16 cellular contexts compared by ENCODE assay signal in the genomic region with DNA sequence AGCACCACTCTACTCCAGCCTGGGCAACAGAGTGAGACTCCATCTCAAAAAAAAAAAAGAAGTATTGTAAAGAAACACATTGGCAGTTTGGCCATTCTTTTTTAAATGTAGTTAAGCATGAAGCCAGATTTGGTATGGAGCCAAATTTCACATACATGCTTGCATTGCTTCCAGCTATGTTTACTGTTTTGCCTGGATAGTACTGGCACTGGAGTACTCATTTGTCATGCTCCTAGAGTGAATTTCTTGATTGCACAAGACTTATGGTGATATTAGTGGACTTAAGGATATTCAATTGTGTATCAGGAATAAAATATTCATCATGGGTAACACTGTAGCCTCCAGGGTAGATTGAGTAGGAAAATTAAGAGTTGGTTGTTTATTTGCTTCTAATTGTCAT.
"Had no signal": no experiment of that assay in that cellular context is flagged by ENCODE, and none has a peak within 500 bp of the region (broad histone marks: within the 10 kb centered on the region; RNA-seq: fewer than 3 reads in every experiment).

No MANE protein-coding gene starts in this region.

- DNase-seq: activated CD4-positive, alpha-beta T cell treated with anti-CD3 and anti-CD28 coated beads, Interleukin-2, amount 50 U/mL, for 48 hours; activated CD4-positive, CD25-positive, alpha-beta regulatory T cell treated with anti-CD3 and anti-CD28 coated beads, Interleukin-2, amount 50 U/mL, for 72 hours; activated effector memory CD4-positive, alpha-beta T cell treated with anti-CD3 and anti-CD28 coated beads, Interleukin-2, amount 50 U/mL, for 16 hours; activated T-cell treated with anti-CD3 and anti-CD28 coated beads, Interleukin-2, amount 50 U/mL, for 4 hours; brain microvascular endothelial cell; heart left ventricle; left ventricle myocardium superior; ovary; retina; stimulated activated CD4-positive, alpha-beta T cell treated with anti-CD3 and anti-CD28 coated beads, Interleukin-4, amount 100 ng/mL, for 4 hours; stimulated activated naive CD8-positive, alpha-beta T cell treated with anti-CD3 and anti-CD28 coated beads, Interleukin-15, amount 100 ng/mL, for 72 hours; testis had no signal

- H3K27ac ChIP-seq: brain microvascular endothelial cell, heart left ventricle, neural progenitor cell, ovary, skin epidermis, testis had no signal

- H3K4me3 Mint-ChIP-seq: activated T-cell treated with anti-CD3 and anti-CD28 coated beads, Interleukin-2, amount 50 U/mL, for 4 hours; neural progenitor cell; stimulated activated naive CD8-positive, alpha-beta T cell treated with anti-CD3 and anti-CD28 coated beads, Interleukin-15, amount 100 ng/mL, for 72 hours had no signal

- H3K36me3 ChIP-seq: brain microvascular endothelial cell, heart left ventricle, neural progenitor cell, ovary had no signal

- H3K4me3 ChIP-seq: heart left ventricle, neural progenitor cell, ovary, skin epidermis, testis had no signal

- H3K27me3 Mint-ChIP-seq: stimulated activated naive CD8-positive, alpha-beta T cell treated with anti-CD3 and anti-CD28 coated beads, Interleukin-15, amount 100 ng/mL, for 72 hours had no signal

- FAIRE-seq: keratinocyte had no signal

- H3K36me3 Mint-ChIP-seq: activated naive CD4-positive, alpha-beta T cell treated with anti-CD3 and anti-CD28 coated beads, Interleukin-2, amount 50 U/mL, for 72 hours; neural progenitor cell had no signal

- ATAC-seq: activated naive CD4-positive, alpha-beta T cell treated with anti-CD3 and anti-CD28 coated beads, Interleukin-2, amount 50 U/mL, for 72 hours; activated T-cell treated with anti-CD3 and anti-CD28 coated beads, Interleukin-2, amount 50 U/mL, for 4 hours; heart left ventricle; left ventricle myocardium superior; stimulated activated naive CD8-positive, alpha-beta T cell treated with anti-CD3 and anti-CD28 coated beads, Interleukin-15, amount 100 ng/mL, for 72 hours had no signal

- H3K9me3 ChIP-seq: testis had no signal

- H2AFZ ChIP-seq: neural progenitor cell had no signal

- H3K27me3 ChIP-seq: brain microvascular endothelial cell, heart left ventricle, neural progenitor cell, ovary, testis had no signal

- H3K4me2 ChIP-seq: neural progenitor cell had no signal

- H3K27ac Mint-ChIP-seq: activated naive CD4-positive, alpha-beta T cell treated with anti-CD3 and anti-CD28 coated beads, Interleukin-2, amount 50 U/mL, for 72 hours; neural progenitor cell; stimulated activated naive CD8-positive, alpha-beta T cell treated with anti-CD3 and anti-CD28 coated beads, Interleukin-15, amount 100 ng/mL, for 72 hours had no signal

- H3K4me1 ChIP-seq: heart left ventricle, neural progenitor cell, testis had no signal

- H3K9ac ChIP-seq: neural progenitor cell had no signal

- H3K4me1 Mint-ChIP-seq: neural progenitor cell; stimulated activated naive CD8-positive, alpha-beta T cell treated with anti-CD3 and anti-CD28 coated beads, Interleukin-15, amount 100 ng/mL, for 72 hours had no signal
